1 cellular context compared by ENCODE assay signal in genomic region chr4:165324203-165324917, GRCh38.
TF ChIP-seq lines count a peak whose summit lies in the region.

No MANE protein-coding gene starts in this region.

TF ChIP-seq in K562, 482 proteins besides CTCF, POLR2A, EP300 and RAD21:
- TF ChIP-seq ZNF280B (CRISPR knock-in tag; IDR thresholded peaks at IDR 0.05) (no peak), CC2D1A (IDR thresholded peaks at IDR 0.05) (no peak), THRA (IDR thresholded peaks at IDR 0.05) (no peak), E4F1 (CRISPR knock-in tag; IDR thresholded peaks at IDR 0.05; ENCODE audit: borderline replicate concordance) (no peak), FOXK1 (CRISPR knock-in tag; IDR thresholded peaks at IDR 0.05; ENCODE audit: borderline replicate concordance) (no peak), FOSL1 (tag; conservative IDR thresholded peaks at IDR 0.05) (no peak), SMARCA5 (IDR thresholded peaks at IDR 0.05) (no peak), THAP12 (CRISPR knock-in tag; IDR thresholded peaks at IDR 0.05) (no peak), MBD1 (CRISPR knock-in tag; IDR thresholded peaks at IDR 0.05) (no peak), HNRNPL (IDR thresholded peaks at IDR 0.05; ENCODE audit: low read depth, low read length) (no peak), ZNF764 (CRISPR knock-in tag; IDR thresholded peaks at IDR 0.05; ENCODE audit: low read depth) (peak; percentile 90), CGGBP1 (CRISPR knock-in tag; IDR thresholded peaks at IDR 0.05) (no peak), L3MBTL2 (IDR thresholded peaks at IDR 0.05) (no peak), EHMT2 (IDR thresholded peaks at IDR 0.05) (peak; percentile 75), IRF2 (CRISPR knock-in tag; IDR thresholded peaks at IDR 0.05) (no peak), KDM1A (IDR thresholded peaks at IDR 0.05) (no peak)
